23 cellular contexts compared by ENCODE assay signal in the genomic region with DNA sequence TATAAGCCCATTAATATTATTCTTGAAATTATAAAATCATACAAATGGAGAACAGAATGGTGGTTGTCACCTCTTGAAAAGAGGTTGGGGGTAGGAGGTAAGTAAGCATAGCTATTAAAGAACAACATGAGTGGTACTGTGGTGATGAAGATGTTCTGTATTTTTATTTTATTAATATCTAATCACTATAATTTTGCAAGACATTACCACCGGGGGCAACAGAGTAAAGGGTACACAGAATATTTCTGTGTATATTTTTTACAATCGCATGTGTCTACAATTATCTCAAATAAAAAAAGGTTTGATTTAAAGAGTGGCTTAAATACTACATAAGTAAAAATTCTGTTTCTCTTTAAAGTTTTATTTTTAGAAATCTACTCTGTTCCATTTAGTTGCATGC.
A peak's percentile ranks its signal among the peaks of the same experiment; 100 is the strongest.
DNase-seq lines count a peak whose midpoint lies in the region; ATAC-seq and TF ChIP-seq lines count a peak whose summit lies in the region.
"Had no signal": no experiment of that assay in that cellular context is flagged by ENCODE, and none has a peak within 500 bp of the region (broad histone marks: within the 10 kb centered on the region; RNA-seq: fewer than 3 reads in every experiment).

No MANE protein-coding gene starts in this region.

- H3K27me3 ChIP-seq in DOHH2 (ENCODE audit: control insufficient read depth, low read length) (no peaks in the 10 kb centered on the region), foreskin keratinocyte (no peaks in the 10 kb centered on the region), upper lobe of left lung (no peaks in the 10 kb centered on the region)
- H3K27me3 ChIP-seq: MG63, SJSA1 had no signal

- H3F3A ChIP-seq in DOHH2 (ENCODE audit: control insufficient read depth, insufficient read depth): no peaks in the 10 kb centered on the region

- ATAC-seq in foreskin keratinocyte: no peak
- ATAC-seq in GM18873 (IDR thresholded peaks at IDR 0.05; ENCODE audit: low FRiP score, unreplicated experiment): no peak
- no peak for ATAC-seq in HG02642 (IDR thresholded peaks at IDR 0.05; ENCODE audit: poor library complexity, unreplicated experiment)
- no peak for ATAC-seq in upper lobe of left lung (ENCODE audit: low FRiP score in 2 of 2)
- ATAC-seq: HCT116, HepG2 had no signal

- no peak for TF ChIP-seq EP300 in upper lobe of left lung (IDR thresholded peaks at IDR 0.05)

- no peaks in the 10 kb centered on the region for H4K20me1 ChIP-seq in DOHH2 (ENCODE audit: control insufficient read depth, insufficient read depth, low read depth, low read length)

- H3K4me3 ChIP-seq in DOHH2 (ENCODE audit: low read length) (no peak overlapping the region), upper lobe of left lung (no peak overlapping the region)
- H3K4me3 ChIP-seq: MG63, PC-9, SJSA1 had no signal

- no peak overlapping the region for H3K4me3 Mint-ChIP-seq in type B pancreatic cell
- H3K4me3 Mint-ChIP-seq: B cell had no signal

- no peak overlapping the region for H3K27ac Mint-ChIP-seq in type B pancreatic cell
- H3K27ac Mint-ChIP-seq: B cell had no signal

- H3K4me2 ChIP-seq in DOHH2 (ENCODE audit: low read length): no peak overlapping the region
- H3K4me2 ChIP-seq: PC-9 had no signal

- H3K27me3 Mint-ChIP-seq in type B pancreatic cell: no peaks in the 10 kb centered on the region
- H3K27me3 Mint-ChIP-seq: B cell had no signal

- H3K27ac ChIP-seq in DOHH2 (ENCODE audit: low read depth, low read length) (no peak overlapping the region), foreskin keratinocyte (no peak overlapping the region), upper lobe of left lung (no peak overlapping the region)
- H3K27ac ChIP-seq: PC-9, SJSA1 had no signal

- no peaks in the 10 kb centered on the region for H3K4me1 ChIP-seq in DOHH2 (ENCODE audit: control insufficient read depth, low read length)
- H3K4me1 ChIP-seq in foreskin keratinocyte: no peaks in the 10 kb centered on the region
- H3K4me1 ChIP-seq in upper lobe of left lung: no peaks in the 10 kb centered on the region
- H3K4me1 ChIP-seq: SJSA1 had no signal

- no peaks in the 10 kb centered on the region for H3K9me3 Mint-ChIP-seq in type B pancreatic cell

- H3K9me3 ChIP-seq in DOHH2 (ENCODE audit: control insufficient read depth, insufficient read depth, low read length) (no peaks in the 10 kb centered on the region), upper lobe of left lung (no peaks in the 10 kb centered on the region)
- H3K9me3 ChIP-seq: MG63, SJSA1 had no signal

- TF ChIP-seq CTCF in DOHH2 (IDR thresholded peaks at IDR 0.05; ENCODE audit: low read depth, low read length, poor library complexity, severe bottlenecking) (peak; percentile 30), foreskin keratinocyte (conservative IDR thresholded peaks at IDR 0.05) (peak; percentile 15), type B pancreatic cell (conservative IDR thresholded peaks at IDR 0.05) (peak; percentile 50), upper lobe of left lung (IDR thresholded peaks at IDR 0.05) (no peak)

- H3K36me3 ChIP-seq in DOHH2 (ENCODE audit: control insufficient read depth, low read length) (no peaks in the 10 kb centered on the region), upper lobe of left lung (no peaks in the 10 kb centered on the region)
- H3K36me3 ChIP-seq: MG63, SJSA1 had no signal

- no peaks in the 10 kb centered on the region for H3K4me1 Mint-ChIP-seq in type B pancreatic cell (ENCODE audit: unreplicated experiment)
- H3K4me1 Mint-ChIP-seq: B cell had no signal

- 90 to 97% methylated on average over 2 of the region's 2 CpGs for WGBS in upper lobe of left lung, 2 donors

- H3K9me2 ChIP-seq in DOHH2 (replicated peaks; ENCODE audit: control insufficient read depth, low read length): no peaks in the 10 kb centered on the region

- TF ChIP-seq POLR2A in upper lobe of left lung (IDR thresholded peaks at IDR 0.05): no peak

- H3K36me3 Mint-ChIP-seq in type B pancreatic cell: no peaks in the 10 kb centered on the region

- peak; percentile 34 for DNase-seq in NAMALWA (ENCODE audit: low spot score)
- DNase-seq in foreskin keratinocyte: no peak
- DNase-seq in type B pancreatic cell (ENCODE audit: extremely low spot score, unreplicated experiment): no peak
- no peak for DNase-seq in upper lobe of left lung
- DNase-seq: EL; MG63; NCI-H1417; NCI-H1694; NCI-H2029 treated with DMSO at 0.1 percent for 48 hours; NCI-H446 treated with DMSO at 0.1 percent for 48 hours; NCI-H526; NCI-H82; NK-92 treated with Interleukin-12 subunit alpha and Interleukin-12 subunit beta, amount 100 ng/mL, for 24 hours; PC-9; Right ventricle myocardium superior; T-helper 1 cell had no signal

- H3K79me2 ChIP-seq in DOHH2 (ENCODE audit: control insufficient read depth, low read length): no peaks in the 10 kb centered on the region

Comparison
In these comparisons a context has a peak if more than half of its experiments do, and no peak if none do; other contexts are left out.
1. CTCF ChIP-seq: peak in DOHH2 (single experiment), foreskin keratinocyte (single experiment) and type B pancreatic cell (single experiment); none in upper lobe of left lung (0 of 6).